In genomic region chr3:73094127-73094526, GRCh38 we compare ENCODE assay signal across 9 cellular contexts. TPM values are rescaled to one million over a fixed set of nuclear protein-coding genes. Genes with fewer than 3 reads are reported as not detected.
DNase-seq lines count a peak whose midpoint lies in the region; ATAC-seq, FAIRE-seq and TF ChIP-seq lines count a peak whose summit lies in the region.
"Had no signal": no experiment of that assay in that cellular context is flagged by ENCODE, and none has a peak within 500 bp of the region (broad histone marks: within the 10 kb centered on the region; RNA-seq: fewer than 3 reads in every experiment).

No MANE protein-coding gene starts in this region.

- ATAC-seq in left lung = peak; percentile 33
- ATAC-seq in HG03520 (IDR thresholded peaks at IDR 0.05; ENCODE audit: unreplicated experiment) = no peak

- no peaks in the 10 kb centered on the region for H3K36me3 Mint-ChIP-seq in activated T-helper 1 cell treated with anti-CD3 and anti-CD28 coated beads, Interleukin-12 subunit alpha, Interleukin-12 subunit beta, Interleukin-2, Interleukin-4 antibody, amounts not matched to agents 30 ng/mL and 10 ng/mL and 1 ng/mL, durations not matched to agents 14 hours and 24 hours and 36 hours (ENCODE audit: low read depth)

- no peak overlapping the region for H3K27ac Mint-ChIP-seq in activated T-helper 1 cell treated with anti-CD3 and anti-CD28 coated beads, Interleukin-12 subunit alpha, Interleukin-12 subunit beta, Interleukin-2, Interleukin-4 antibody, amounts not matched to agents 30 ng/mL and 10 ng/mL and 1 ng/mL, durations not matched to agents 14 hours and 24 hours and 36 hours

- DNase-seq in HT1080 (ENCODE audit: low read depth) (peak; percentile 68), SW480 (ENCODE audit: low spot score) (peak; percentile 32), left lung (no peak), NCI-H146 (lab: John Stamatoyannopoulos, UW) (no peak), frontal cortex (ENCODE audit: low spot score in 2 of 2) (no peak)
- DNase-seq in activated T-helper 1 cell treated with anti-CD3 and anti-CD28 coated beads, Interleukin-12 subunit alpha, Interleukin-12 subunit beta, Interleukin-2, Interleukin-4 antibody, amounts not matched to agents 30 ng/mL and 10 ng/mL and 1 ng/mL, durations not matched to agents 14 hours and 24 hours and 36 hours (ENCODE audit: low spot score) = no peak

- peaks cover 10% of the 10 kb centered on the region; the same call in 1 of the 2 replicates for H3K4me1 ChIP-seq in ES-I3 (ENCODE audit: insufficient read depth, low read length)
- peaks cover 0 to 12% of the 10 kb centered on the region in 2 donors for H3K4me1 ChIP-seq in left lung

- FAIRE-seq in frontal cortex (lab: Jason Lieb, UNC) = no peak

- peak overlapping the region; percentile 44; the same call in 1 of the 2 replicates for H3K9ac ChIP-seq in ES-I3 (ENCODE audit: low read depth, low read length)

- H3K36me3 ChIP-seq in ES-I3 (ENCODE audit: insufficient read depth, low read length) = no peaks in the 10 kb centered on the region
- H3K36me3 ChIP-seq in left lung = no peaks in the 10 kb centered on the region

- H3K27ac ChIP-seq in left lung = peak overlapping the region in 1 of 2 donors; percentile 31

- H3K4me3 ChIP-seq in left lung = no peak overlapping the region
- H3K4me3 ChIP-seq: skin epidermis had no signal

- TF ChIP-seq CTCF in left lung (IDR thresholded peaks at IDR 0.05) = no peak

- no peak overlapping the region for H3K4me3 Mint-ChIP-seq in activated T-helper 1 cell treated with anti-CD3 and anti-CD28 coated beads, Interleukin-12 subunit alpha, Interleukin-12 subunit beta, Interleukin-2, Interleukin-4 antibody, amounts not matched to agents 30 ng/mL and 10 ng/mL and 1 ng/mL, durations not matched to agents 14 hours and 24 hours and 36 hours

- intact Hi-C loops in left lung (cut with DNase I) = no loop called here
- intact Hi-C loops in activated T-helper 1 cell treated with anti-CD3 and anti-CD28 coated beads, Interleukin-12 subunit alpha, Interleukin-12 subunit beta, Interleukin-2, Interleukin-4 antibody, amounts not matched to agents 30 ng/mL and 10 ng/mL and 1 ng/mL, durations not matched to agents 14 hours and 24 hours and 36 hours (cut with micrococcal nuclease) = no loop called here

- H3K4me1 Mint-ChIP-seq in activated T-helper 1 cell treated with anti-CD3 and anti-CD28 coated beads, Interleukin-12 subunit alpha, Interleukin-12 subunit beta, Interleukin-2, Interleukin-4 antibody, amounts not matched to agents 30 ng/mL and 10 ng/mL and 1 ng/mL, durations not matched to agents 14 hours and 24 hours and 36 hours (ENCODE audit: low read depth) = peaks cover 6% of the 10 kb centered on the region

- peaks cover 2% of the 10 kb centered on the region for H3K27me3 Mint-ChIP-seq in activated T-helper 1 cell treated with anti-CD3 and anti-CD28 coated beads, Interleukin-12 subunit alpha, Interleukin-12 subunit beta, Interleukin-2, Interleukin-4 antibody, amounts not matched to agents 30 ng/mL and 10 ng/mL and 1 ng/mL, durations not matched to agents 14 hours and 24 hours and 36 hours (ENCODE audit: insufficient read depth)

- H3K9me3 ChIP-seq in ES-I3 (ENCODE audit: control insufficient read depth, insufficient read depth, low read length) (no peaks in the 10 kb centered on the region), left lung (no peaks in the 10 kb centered on the region)

- no peaks in the 10 kb centered on the region for H3K9me3 Mint-ChIP-seq in activated T-helper 1 cell treated with anti-CD3 and anti-CD28 coated beads, Interleukin-12 subunit alpha, Interleukin-12 subunit beta, Interleukin-2, Interleukin-4 antibody, amounts not matched to agents 30 ng/mL and 10 ng/mL and 1 ng/mL, durations not matched to agents 14 hours and 24 hours and 36 hours

- no peaks in the 10 kb centered on the region for H3K27me3 ChIP-seq in left lung

RNA-seq across cellular contexts. Expression of gene EBLN2, which starts 32.7 kb away (rescaled TPM):
- total RNA-seq in HT1080 (2014; rRNA removed; shearing (Covaris generic)) = 1.6 and 1.9 TPM in 2 replicates
- polyA plus RNA-seq in HT1080 (2015; cell fraction: cytosol; rRNA removed) = 0.15 and 0.19 TPM in 2 replicates
- polyA plus RNA-seq in HT1080 (2015; cell fraction: nucleus; rRNA removed) = 7.6 and 8.6 TPM in 2 replicates
- 1 to 10 TPM; 3.7 to 4.0 TPM for total RNA-seq in left lung
- total RNA-seq in activated T-helper 1 cell treated with anti-CD3 and anti-CD28 coated beads, Interleukin-12 subunit alpha, Interleukin-12 subunit beta, Interleukin-2, Interleukin-4 antibody, amounts not matched to agents 30 ng/mL and 10 ng/mL and 1 ng/mL, durations not matched to agents 14 hours and 24 hours and 36 hours = 8.4 and 9.6 TPM in 2 replicates
- total RNA-seq in frontal cortex = 3.7 TPM

Comparison
In these comparisons a context has a peak if more than half of its experiments do, and no peak if none do; other contexts are left out.
1. DNase-seq: peak in HT1080 (single experiment) and SW480 (single experiment); none in left lung (0 of 2), activated T-helper 1 cell treated with anti-CD3 and anti-CD28 coated beads, Interleukin-12 subunit alpha, Interleukin-12 subunit beta, Interleukin-2, Interleukin-4 antibody, amounts not matched to agents 30 ng/mL and 10 ng/mL and 1 ng/mL, durations not matched to agents 14 hours and 24 hours and 36 hours (single experiment), NCI-H146 (single experiment) and frontal cortex (0 of 2).